Comparison of ENCODE assay signal across 8 cellular contexts in genomic region chr1:41537788-41538351, GRCh38. TPM values are rescaled to one million over a fixed set of nuclear protein-coding genes. Genes with fewer than 3 reads are reported as not detected.
DNase-seq lines count a peak whose midpoint lies in the region; ATAC-seq and TF ChIP-seq lines count a peak whose summit lies in the region.

No MANE protein-coding gene starts in this region.

- H3K9me3 ChIP-seq in mucosa of descending colon (no peaks in the 10 kb centered on the region), esophagus squamous epithelium (no peaks in the 10 kb centered on the region)

- intact Hi-C loops in mucosa of descending colon (cut with DNase I, micrococcal nuclease) (no loop called here), esophagus squamous epithelium (cut with DNase I) (no loop called here)

- peaks cover 9% of the 10 kb centered on the region for H3K4me1 ChIP-seq in mucosa of descending colon (ENCODE audit: low read depth)
- peaks cover 0 to 18% (median 0%) of the 10 kb centered on the region in 3 donors for H3K4me1 ChIP-seq in esophagus squamous epithelium

- no peaks in the 10 kb centered on the region for H3K27me3 Mint-ChIP-seq in naive thymus-derived CD8-positive, alpha-beta T cell

- no peak for TF ChIP-seq POLR2A in esophagus squamous epithelium (IDR thresholded peaks at IDR 0.05)

- H3K4me1 Mint-ChIP-seq in naive thymus-derived CD8-positive, alpha-beta T cell: peaks cover 0 to 28% (median 10%) of the 10 kb centered on the region in 4 donors

- H3K27me3 ChIP-seq in brain microvascular endothelial cell (replicated peaks) (no peaks in the 10 kb centered on the region), esophagus squamous epithelium (no peaks in the 10 kb centered on the region)

- no peak overlapping the region for H3K4me3 Mint-ChIP-seq in naive thymus-derived CD8-positive, alpha-beta T cell

- peaks cover 0 to 6% (median 0%) of the 10 kb centered on the region in 3 donors for H3K36me3 Mint-ChIP-seq in naive thymus-derived CD8-positive, alpha-beta T cell

- WGBS in esophagus squamous epithelium, 2 donors: 45 to 76% methylated on average over 10 of the region's 10 CpGs

- no peak overlapping the region for H3K27ac ChIP-seq in brain microvascular endothelial cell
- no peak overlapping the region for H3K27ac ChIP-seq in esophagus squamous epithelium

- H3K36me3 ChIP-seq in brain microvascular endothelial cell (replicated peaks): no peaks in the 10 kb centered on the region
- H3K36me3 ChIP-seq in mucosa of descending colon (ENCODE audit: low read depth): no peaks in the 10 kb centered on the region
- peaks cover 0 to 4% (median 0%) of the 10 kb centered on the region in 3 donors for H3K36me3 ChIP-seq in esophagus squamous epithelium

- H3K4me3 ChIP-seq in brain microvascular endothelial cell (ENCODE audit: low read depth, low read length) (no peak overlapping the region), mucosa of descending colon (no peak overlapping the region), esophagus squamous epithelium (no peak overlapping the region)

- no peaks in the 10 kb centered on the region for H3K9me3 Mint-ChIP-seq in naive thymus-derived CD8-positive, alpha-beta T cell

- peak overlapping the region in 1 of 10 donors; percentile 40 for H3K27ac Mint-ChIP-seq in naive thymus-derived CD8-positive, alpha-beta T cell

- in situ Hi-C loops in Caki2 (cut with HindIII; ENCODE audit: low pct_unique_long_range_greater_than_20kb, low sequenced_read_pairs): no loop called here
- in situ Hi-C loops in brain microvascular endothelial cell (cut with HindIII; ENCODE audit: low pct_ligation_motif_present, low sequenced_read_pairs): no loop called here

- DNase-seq in Caki2 (ENCODE audit: low read depth): peak; percentile 10
- peak; percentile 76 for DNase-seq in NCI-H187 treated with DMSO at 0.1 percent for 48 hours (lab: John Stamatoyannopoulos, UW)
- peak; percentile 85 for DNase-seq in brain microvascular endothelial cell
- DNase-seq in mucosa of descending colon: peak; percentile 49 to 66 (median 53)
- no peak for DNase-seq in NCI-H146 treated with DMSO at 0.1 percent for 48 hours (lab: John Stamatoyannopoulos, UW; ENCODE audit: unreplicated experiment)
- DNase-seq in esophagus squamous epithelium (lab: John Stamatoyannopoulos, UW): no peak
- DNase-seq in Ammon's horn (ENCODE audit: low spot score): no peak
- no peak for DNase-seq in naive thymus-derived CD8-positive, alpha-beta T cell

- ATAC-seq in mucosa of descending colon: peak; percentile 82
- ATAC-seq in naive thymus-derived CD8-positive, alpha-beta T cell: no peak

- no peak for TF ChIP-seq CTCF in brain microvascular endothelial cell (IDR thresholded peaks at IDR 0.05; ENCODE audit: low read depth, low read length, missing control alignments)
- TF ChIP-seq CTCF in mucosa of descending colon (IDR thresholded peaks at IDR 0.05): no peak
- no peak for TF ChIP-seq CTCF in esophagus squamous epithelium (IDR thresholded peaks at IDR 0.05)

- POLR2A ChIA-PET in naive thymus-derived CD8-positive, alpha-beta T cell (lab: Charles Lee): no interaction called here

RNA-seq across cellular contexts. Expression of gene EDN2, which starts 53.4 kb away (rescaled TPM):
- total RNA-seq in Caki2 (2014; rRNA removed; shearing (Covaris generic); ENCODE audit: low replicate concordance): 6.1 and 8.9 TPM in 2 replicates
- total RNA-seq in mucosa of descending colon (1 to 10 TPM; 1.6 to 5.8 (median 2.0) TPM), esophagus squamous epithelium (10 to 100 TPM in 1 of 4 donors, 1 to 10 TPM in 2, under 1 TPM in 1; 0.35 to 18.3 (median 1.4) TPM)
- not detected for total RNA-seq in naive thymus-derived CD8-positive, alpha-beta T cell
- not detected for polyA plus RNA-seq in naive thymus-derived CD8-positive, alpha-beta T cell

Comparison
In these comparisons a context has a peak if more than half of its experiments do, and no peak if none do; other contexts are left out.
1. DNase-seq: peak in Caki2 (single experiment), NCI-H187 treated with DMSO at 0.1 percent for 48 hours (single experiment), brain microvascular endothelial cell (single experiment) and mucosa of descending colon (3 of 3); none in NCI-H146 treated with DMSO at 0.1 percent for 48 hours (single experiment), esophagus squamous epithelium (single experiment), Ammon's horn (single experiment) and naive thymus-derived CD8-positive, alpha-beta T cell (0 of 10).